8 cellular contexts compared by ENCODE assay signal in genomic region chr16:49350265-49351103, GRCh38. TPM values are rescaled to one million over a fixed set of nuclear protein-coding genes. Genes with fewer than 3 reads are reported as not detected.
DNase-seq lines count a peak whose midpoint lies in the region; ATAC-seq and TF ChIP-seq lines count a peak whose summit lies in the region.

No MANE protein-coding gene starts in this region.

- H3K4me3 ChIP-seq in GM12864 (ENCODE audit: low read depth, low read length) (no peak overlapping the region), astrocyte of the spinal cord (ENCODE audit: low read depth, low read length) (no peak overlapping the region), iPS DF 6.9 (ENCODE audit: low read length) (no peak overlapping the region)

- no peaks in the 10 kb centered on the region for H3K27me3 ChIP-seq in iPS DF 6.9 (ENCODE audit: control insufficient read depth, insufficient read depth, low read length)

- no peaks in the 10 kb centered on the region for H3K36me3 ChIP-seq in iPS DF 6.9 (ENCODE audit: control insufficient read depth, insufficient read depth, low read length)

- in situ Hi-C loops in SK-MEL-5 (cut with HindIII; ENCODE audit: low pct_unique_long_range_greater_than_20kb, low sequenced_read_pairs), result no loop called here
- in situ Hi-C loops in astrocyte of the spinal cord (cut with HindIII; ENCODE audit: low sequenced_read_pairs), result no loop called here

- no peak overlapping the region for H3K27ac ChIP-seq in iPS DF 6.9 (ENCODE audit: low read length)

- ATAC-seq in HG03432 (IDR thresholded peaks at IDR 0.05; ENCODE audit: unreplicated experiment) (peak; percentile 71), GM19455 (IDR thresholded peaks at IDR 0.05; ENCODE audit: unreplicated experiment) (no peak), HG03196 (IDR thresholded peaks at IDR 0.05; ENCODE audit: unreplicated experiment) (no peak)

- no peaks in the 10 kb centered on the region for H3K9me3 ChIP-seq in iPS DF 6.9 (ENCODE audit: control insufficient read depth, insufficient read depth, low read length)

- 100% methylated on average over 1 of the region's 25 CpGs for whole genome bisulfite sequencing in iPS DF 6.9 (ENCODE audit: insufficient coverage, insufficient read length)

- DNase-seq in GM12864 (ENCODE audit: low read depth), result no peak
- peak; percentile 62 for DNase-seq in SK-MEL-5 (ENCODE audit: low read depth, low spot score)
- DNase-seq in astrocyte of the spinal cord (ENCODE audit: low read depth, low spot score), result peak; percentile 20
- peak; percentile 61 for DNase-seq in iPS DF 6.9 (ENCODE audit: low read depth, low spot score)
- peak; percentile 17 for DNase-seq in smooth muscle cell of the brain vasculature (ENCODE audit: low read depth, low spot score)

- H3K4me1 ChIP-seq in iPS DF 6.9 (ENCODE audit: control insufficient read depth, insufficient read depth, low read length), result peaks cover 4% of the 10 kb centered on the region; the same call in 1 of the 2 replicates

- TF ChIP-seq CTCF in GM12864 (IDR thresholded peaks at IDR 0.05; ENCODE audit: low read depth, low read length, missing control alignments), result peak; percentile 88
- TF ChIP-seq CTCF in astrocyte of the spinal cord (IDR thresholded peaks at IDR 0.05; ENCODE audit: low read depth, low read length), result peak; percentile 83

RNA-seq across cellular contexts. Expression of gene C16orf78, which starts 23.1 kb away (rescaled TPM):
- not detected in 2 replicates for total RNA-seq in SK-MEL-5 (2014; rRNA removed; shearing (Covaris generic))
- polyA plus RNA-seq in SK-MEL-5 (2015; cell fraction: cytosol; rRNA removed), result not detected in 2 replicates
- polyA plus RNA-seq in SK-MEL-5 (2015; cell fraction: nucleus; rRNA removed), result not detected in 2 replicates
